Comparison of ENCODE assay signal across 10 cellular contexts in the genomic region with DNA sequence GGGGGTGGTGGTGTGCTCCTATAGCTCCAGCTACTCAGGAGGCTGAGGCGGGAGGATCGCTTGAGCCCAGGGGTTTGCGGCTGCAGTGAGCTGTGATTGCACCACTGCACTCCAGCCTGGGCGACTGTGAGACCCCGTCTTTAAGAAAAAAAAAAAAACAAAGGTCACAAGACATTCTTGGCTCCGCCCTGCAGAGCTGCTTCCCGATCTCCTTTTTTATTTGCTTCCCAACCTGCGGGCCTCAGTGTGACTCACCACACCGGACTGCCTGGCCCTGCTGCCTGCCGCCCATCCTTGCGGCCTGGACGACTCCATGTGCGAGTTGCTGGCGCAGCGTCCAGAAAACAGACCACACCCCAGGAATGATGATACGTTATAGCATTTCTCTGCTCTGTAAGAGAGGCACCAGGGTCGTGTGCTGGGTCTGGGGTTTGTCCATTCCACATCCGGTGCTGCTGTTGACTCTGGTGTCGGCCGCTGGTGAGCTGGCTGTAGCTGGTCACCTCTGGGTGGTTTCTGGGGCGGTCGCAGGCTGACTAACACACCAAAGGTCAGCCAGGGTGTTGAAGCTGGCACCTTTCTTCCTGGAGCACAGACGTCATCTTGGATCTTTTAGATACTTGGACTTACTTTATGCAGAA.
DNase-seq lines count a peak whose midpoint lies in the region; ATAC-seq, FAIRE-seq and TF ChIP-seq lines count a peak whose summit lies in the region.
"Had no signal": no experiment of that assay in that cellular context is flagged by ENCODE, and none has a peak within 500 bp of the region (broad histone marks: within the 10 kb centered on the region; RNA-seq: fewer than 3 reads in every experiment).

No MANE protein-coding gene starts in this region.

- ATAC-seq in left lung (peak; percentile 69), HG03045 (IDR thresholded peaks at IDR 0.05; ENCODE audit: unreplicated experiment) (no peak), HG03432 (IDR thresholded peaks at IDR 0.05; ENCODE audit: unreplicated experiment) (no peak), GM21423 (IDR thresholded peaks at IDR 0.05; ENCODE audit: unreplicated experiment) (no peak)

- no peak overlapping the region for H3K4me3 ChIP-seq in left lung
- peak overlapping the region; percentile 24 to 29 for H3K4me3 ChIP-seq in tibial artery

- peak overlapping the region; percentile 98 for H3K27ac Mint-ChIP-seq in chondrocyte (ENCODE audit: unreplicated experiment)

- peak; percentile 65 for FAIRE-seq in HTR-8/SVneo (lab: Jason Lieb, UNC)

- H3K36me3 Mint-ChIP-seq in chondrocyte (ENCODE audit: low read depth): peaks cover 3% of the 10 kb centered on the region

- no peak overlapping the region for H3K27ac ChIP-seq in left lung
- peak overlapping the region; percentile 73 to 75 for H3K27ac ChIP-seq in tibial artery

- no peaks in the 10 kb centered on the region for H3K27me3 Mint-ChIP-seq in chondrocyte (ENCODE audit: low read depth)
- H3K27me3 Mint-ChIP-seq: brain had no signal

- H3K27me3 ChIP-seq in left lung: no peaks in the 10 kb centered on the region
- no peaks in the 10 kb centered on the region for H3K27me3 ChIP-seq in tibial artery

- intact Hi-C loops in left lung (cut with DNase I) (no loop called here), tibial artery (cut with DNase I; ENCODE audit: low total_unique reads) (no loop called here)

- H3K36me3 ChIP-seq in left lung: peaks cover 0 to 10% of the 10 kb centered on the region in 2 donors
- H3K36me3 ChIP-seq in tibial artery: peaks cover 5 to 11% (median 8%) of the 10 kb centered on the region in 3 donors

- TF ChIP-seq CTCF in chondrocyte (IDR thresholded peaks at IDR 0.05) (no peak), left lung (IDR thresholded peaks at IDR 0.05) (no peak), tibial artery (IDR thresholded peaks at IDR 0.05) (no peak)

- H3K9me3 Mint-ChIP-seq in chondrocyte (ENCODE audit: low read depth): no peaks in the 10 kb centered on the region
- H3K9me3 Mint-ChIP-seq: brain had no signal

- H3K4me1 Mint-ChIP-seq in chondrocyte (ENCODE audit: low read depth): peaks cover 41% of the 10 kb centered on the region

- DNase-seq in HTR-8/SVneo (ENCODE audit: insufficient read length, low spot score) (peak; percentile 77), chondrocyte (ENCODE audit: low spot score) (peak; percentile 96), left lung (peak in 1 of 2 donors; percentile 52), tibial artery (peak; percentile 85 to 94), DMS79 (lab: John Stamatoyannopoulos, UW) (no peak)
- DNase-seq: stimulated activated CD4-positive, alpha-beta T cell treated with anti-CD3 and anti-CD28 coated beads, Interleukin-2, amount 100 ng/mL, for 24 hours had no signal

- H3K4me3 Mint-ChIP-seq in chondrocyte (ENCODE audit: unreplicated experiment): peak overlapping the region; percentile 61
- H3K4me3 Mint-ChIP-seq: brain had no signal

- H3K4me1 ChIP-seq in left lung (peaks cover 0 to 8% of the 10 kb centered on the region in 2 donors), tibial artery (peaks cover 0 to 63% (median 41%) of the 10 kb centered on the region in 4 donors)

- H3K9me3 ChIP-seq in left lung: no peaks in the 10 kb centered on the region
- H3K9me3 ChIP-seq in tibial artery: no peaks in the 10 kb centered on the region

Comparison
In these comparisons a context has a peak if more than half of its experiments do, and no peak if none do; other contexts are left out.
1. H3K27ac ChIP-seq: peak in tibial artery (2 of 2); none in left lung (0 of 2).
2. H3K4me3 ChIP-seq: peak in tibial artery (2 of 2); none in left lung (0 of 2).